27 cellular contexts compared by ENCODE assay signal in the genomic region with DNA sequence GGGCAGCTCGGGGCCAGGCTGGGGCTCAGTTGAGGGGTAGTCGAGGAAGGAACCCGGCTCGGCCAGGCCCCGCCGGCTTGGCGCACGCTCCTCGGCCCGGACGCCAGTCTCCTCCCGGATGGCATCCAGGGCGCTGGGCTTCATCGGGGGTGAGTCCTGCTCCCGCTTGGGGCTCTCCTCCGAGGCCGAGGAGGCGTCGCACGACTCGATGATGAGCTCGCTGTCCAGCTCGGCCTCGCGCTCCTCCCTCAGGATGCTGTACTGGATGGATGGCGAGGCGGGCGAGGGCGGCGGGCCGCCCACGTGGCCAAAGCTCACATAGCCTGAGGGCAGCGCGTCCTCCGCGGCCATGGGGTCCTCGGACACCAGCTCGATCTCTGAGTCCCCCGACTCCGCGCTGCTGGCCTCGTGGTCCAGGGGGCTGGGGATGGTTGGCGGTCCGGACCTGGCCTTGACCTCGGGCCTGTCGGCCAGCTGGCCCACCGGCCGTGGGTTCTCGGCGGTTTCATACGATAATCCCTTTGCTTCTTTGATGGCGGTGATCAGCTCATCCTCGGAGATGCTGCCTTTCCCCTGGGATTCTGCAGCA.
"Had no signal": no experiment of that assay in that cellular context is flagged by ENCODE, and none has a peak within 500 bp of the region (broad histone marks: within the 10 kb centered on the region; RNA-seq: fewer than 3 reads in every experiment).

No MANE protein-coding gene starts in this region.

- H3K4me3 Mint-ChIP-seq: activated CD4-positive, alpha-beta T cell treated with anti-CD3 and anti-CD28 coated beads, Interleukin-2, amount 10 ng/mL, durations not matched to agents 7 days and 5 days; activated CD8-positive, alpha-beta memory T cell treated with anti-CD3 and anti-CD28 coated beads, Interleukin-2, amount 10 ng/mL, durations not matched to agents 7 days and 5 days; activated CD8-positive, alpha-beta T cell treated with anti-CD3 and anti-CD28 coated beads for 36 hours; activated T-helper 1 cell treated with anti-CD3 and anti-CD28 coated beads, Interleukin-12 subunit alpha, Interleukin-12 subunit beta, Interleukin-2, Interleukin-4 antibody, amounts not matched to agents 30 ng/mL and 10 ng/mL and 1 ng/mL, durations not matched to agents 14 hours and 24 hours and 36 hours; effector memory CD8-positive, alpha-beta T cell; natural killer cell; stimulated activated naive CD8-positive, alpha-beta T cell treated with anti-CD3 and anti-CD28 coated beads, Interleukin-15, Interleukin-2, amounts not matched to agents 100 ng/mL and 50 ng/mL, for 24 hours had no signal

- H3K36me3 ChIP-seq: brain microvascular endothelial cell, esophagus squamous epithelium, gastrocnemius medialis, neutrophil, ovary, prostate gland, suprapubic skin, transverse colon had no signal

- H3K27me3 Mint-ChIP-seq: activated CD4-positive, alpha-beta T cell treated with anti-CD3 and anti-CD28 coated beads, Interleukin-2, amount 10 ng/mL, durations not matched to agents 7 days and 5 days; activated CD8-positive, alpha-beta memory T cell treated with anti-CD3 and anti-CD28 coated beads, Interleukin-2, amount 10 ng/mL, durations not matched to agents 7 days and 5 days; effector memory CD8-positive, alpha-beta T cell; stimulated activated naive CD8-positive, alpha-beta T cell treated with anti-CD3 and anti-CD28 coated beads, Interleukin-15, Interleukin-2, amounts not matched to agents 100 ng/mL and 50 ng/mL, for 24 hours had no signal

- H3K4me1 ChIP-seq: ascending aorta, esophagus squamous epithelium, gastrocnemius medialis, prostate gland, suprapubic skin had no signal

- FAIRE-seq: colon, endothelial cell of umbilical vein had no signal

- ATAC-seq: activated CD8-positive, alpha-beta memory T cell treated with anti-CD3 and anti-CD28 coated beads, Interleukin-2, amount 10 ng/mL, durations not matched to agents 7 days and 5 days; activated CD8-positive, alpha-beta T cell treated with anti-CD3 and anti-CD28 coated beads for 36 hours; activated naive CD4-positive, alpha-beta T cell treated with anti-CD3 and anti-CD28 coated beads, Interleukin-2, amount 50 U/mL, for 72 hours; effector memory CD8-positive, alpha-beta T cell; gastrocnemius medialis; left cardiac atrium; natural killer cell had no signal

- H3K9me3 ChIP-seq: ascending aorta, esophagus squamous epithelium, gastrocnemius medialis, neutrophil, ovary, prostate gland, suprapubic skin, transverse colon had no signal

- H3K4me3 ChIP-seq: ascending aorta, dorsolateral prefrontal cortex, esophagus squamous epithelium, gastrocnemius medialis, ovary, prostate gland, suprapubic skin, transverse colon had no signal

- H3K27ac ChIP-seq: ascending aorta, brain microvascular endothelial cell, esophagus squamous epithelium, gastrocnemius medialis, neutrophil, ovary, prostate gland, suprapubic skin, transverse colon had no signal

- H3K4me1 Mint-ChIP-seq: activated CD4-positive, alpha-beta T cell treated with anti-CD3 and anti-CD28 coated beads, Interleukin-2, amount 10 ng/mL, durations not matched to agents 7 days and 5 days; activated CD8-positive, alpha-beta memory T cell treated with anti-CD3 and anti-CD28 coated beads, Interleukin-2, amount 10 ng/mL, durations not matched to agents 7 days and 5 days; natural killer cell had no signal

- H3K9me3 Mint-ChIP-seq: activated CD4-positive, alpha-beta T cell treated with anti-CD3 and anti-CD28 coated beads, Interleukin-2, amount 10 ng/mL, durations not matched to agents 7 days and 5 days; activated CD8-positive, alpha-beta T cell treated with anti-CD3 and anti-CD28 coated beads for 36 hours; activated naive CD4-positive, alpha-beta T cell treated with anti-CD3 and anti-CD28 coated beads, Interleukin-2, amount 50 U/mL, for 72 hours; activated T-helper 1 cell treated with anti-CD3 and anti-CD28 coated beads, Interleukin-12 subunit alpha, Interleukin-12 subunit beta, Interleukin-2, Interleukin-4 antibody, amounts not matched to agents 30 ng/mL and 10 ng/mL and 1 ng/mL, durations not matched to agents 14 hours and 24 hours and 36 hours had no signal

- H3K27me3 ChIP-seq: ascending aorta, brain microvascular endothelial cell, dorsolateral prefrontal cortex, esophagus squamous epithelium, gastrocnemius medialis, neutrophil, ovary, suprapubic skin, transverse colon had no signal

- DNase-seq: activated CD4-positive, alpha-beta T cell treated with anti-CD3 and anti-CD28 coated beads, Interleukin-2, amount 10 ng/mL, durations not matched to agents 7 days and 5 days; activated CD4-positive, CD25-positive, alpha-beta regulatory T cell treated with anti-CD3 and anti-CD28 coated beads, Interleukin-2, amount 50 U/mL, for 72 hours; activated CD8-positive, alpha-beta memory T cell treated with anti-CD3 and anti-CD28 coated beads, Interleukin-2, amount 10 ng/mL, durations not matched to agents 7 days and 5 days; activated CD8-positive, alpha-beta T cell treated with anti-CD3 and anti-CD28 coated beads for 36 hours; brain microvascular endothelial cell; caudate nucleus; dorsolateral prefrontal cortex; effector memory CD8-positive, alpha-beta T cell; esophagus squamous epithelium; gastrocnemius medialis; head of caudate nucleus; hypothalamus; left cardiac atrium; midbrain; natural killer cell; ovary; stimulated activated CD4-positive, alpha-beta T cell treated with anti-CD3 and anti-CD28 coated beads, Interleukin-2, amount 100 ng/mL, for 48 hours; transverse colon had no signal

- H3K27ac Mint-ChIP-seq: activated CD4-positive, alpha-beta T cell treated with anti-CD3 and anti-CD28 coated beads, Interleukin-2, amount 10 ng/mL, durations not matched to agents 7 days and 5 days; activated CD8-positive, alpha-beta memory T cell treated with anti-CD3 and anti-CD28 coated beads, Interleukin-2, amount 10 ng/mL, durations not matched to agents 7 days and 5 days; activated CD8-positive, alpha-beta T cell treated with anti-CD3 and anti-CD28 coated beads for 36 hours; activated naive CD4-positive, alpha-beta T cell treated with anti-CD3 and anti-CD28 coated beads, Interleukin-2, amount 50 U/mL, for 72 hours; activated T-helper 1 cell treated with anti-CD3 and anti-CD28 coated beads, Interleukin-12 subunit alpha, Interleukin-12 subunit beta, Interleukin-2, Interleukin-4 antibody, amounts not matched to agents 30 ng/mL and 10 ng/mL and 1 ng/mL, durations not matched to agents 14 hours and 24 hours and 36 hours; effector memory CD8-positive, alpha-beta T cell; natural killer cell; stimulated activated naive CD8-positive, alpha-beta T cell treated with anti-CD3 and anti-CD28 coated beads, Interleukin-15, Interleukin-2, amounts not matched to agents 100 ng/mL and 50 ng/mL, for 24 hours had no signal

- H3K36me3 Mint-ChIP-seq: activated CD8-positive, alpha-beta memory T cell treated with anti-CD3 and anti-CD28 coated beads, Interleukin-2, amount 10 ng/mL, durations not matched to agents 7 days and 5 days; natural killer cell had no signal
